17 cellular contexts compared by ENCODE assay signal in the genomic region with DNA sequence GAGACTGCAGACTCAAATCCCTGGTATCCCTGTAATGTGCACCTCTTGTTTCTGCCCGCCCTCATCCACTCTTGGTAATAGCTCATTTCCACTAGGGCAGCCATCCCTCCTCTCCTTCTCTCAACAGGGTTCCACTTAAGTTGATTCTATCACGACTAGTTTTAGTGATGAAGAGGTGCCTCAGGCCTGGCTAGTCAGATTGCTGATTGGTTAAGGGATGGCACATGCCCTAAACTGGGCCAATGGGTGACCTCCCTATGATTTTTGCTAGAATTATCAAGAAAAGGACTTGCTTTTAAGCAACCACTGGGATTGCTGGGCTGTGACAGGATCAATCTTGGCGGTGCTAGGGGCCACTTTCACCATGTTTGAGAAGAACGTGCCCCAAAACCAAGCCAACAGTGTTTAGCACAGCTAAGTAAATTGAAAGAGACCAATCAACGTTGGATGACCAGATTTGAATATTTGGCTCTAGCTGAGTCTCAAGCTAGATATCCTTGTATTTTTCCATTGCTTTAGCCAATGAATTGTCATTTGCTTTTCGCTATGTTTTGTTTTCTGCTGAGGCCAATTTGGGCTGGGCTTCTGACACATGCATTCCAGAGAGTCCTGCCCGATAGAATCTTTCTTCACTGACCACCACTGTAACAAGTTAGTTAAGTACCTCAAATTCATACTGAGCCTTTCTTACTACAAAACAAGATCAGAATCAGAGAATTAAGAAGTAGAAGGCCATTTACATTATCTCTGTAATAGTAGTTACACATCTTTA.
A peak's percentile ranks its signal among the peaks of the same experiment; 100 is the strongest.
DNase-seq lines count a peak whose midpoint lies in the region; ATAC-seq and TF ChIP-seq lines count a peak whose summit lies in the region.
"Had no signal": no experiment of that assay in that cellular context is flagged by ENCODE, and none has a peak within 500 bp of the region (broad histone marks: within the 10 kb centered on the region; RNA-seq: fewer than 3 reads in every experiment).

No MANE protein-coding gene starts in this region.

- no peak overlapping the region for H4K5ac ChIP-seq in mesendoderm (ENCODE audit: low read length)

- H3K9me3 Mint-ChIP-seq in endodermal cell = no peaks in the 10 kb centered on the region
- H3K9me3 Mint-ChIP-seq: activated naive CD4-positive, alpha-beta T cell treated with anti-CD3 and anti-CD28 coated beads for 36 hours; neural crest cell had no signal

- H3K36me3 ChIP-seq in endodermal cell (ENCODE audit: control insufficient read depth, insufficient read depth, low read length) (no peaks in the 10 kb centered on the region), mesendoderm (ENCODE audit: control insufficient read depth, insufficient read depth, low read length) (no peaks in the 10 kb centered on the region)
- H3K36me3 ChIP-seq: gastrocnemius medialis, WERI-Rb-1 had no signal

- 73 to 80% methylated on average over 7 of the region's 7 CpGs for WGBS in endodermal cell (ENCODE audit: insufficient coverage in 1 of 2, insufficient read length in 1 of 2), 2 experiments
- WGBS in mesendoderm (ENCODE audit: extremely low coverage, insufficient coverage, low lambda C conversion rate) = no CpG with 5 or more reads among the region's 7 CpGs

- no peak overlapping the region for H2BK120ac ChIP-seq in mesendoderm (ENCODE audit: low read depth, low read length)

- H3K79me1 ChIP-seq in mesendoderm (ENCODE audit: low read length) = no peaks in the 10 kb centered on the region

- no peak overlapping the region for H3K23ac ChIP-seq in mesendoderm (ENCODE audit: low read length)

- H3K56ac ChIP-seq in mesendoderm (ENCODE audit: low read length) = peak overlapping the region; percentile 28

- H3K27me3 Mint-ChIP-seq in endodermal cell (ENCODE audit: insufficient read depth) = no peaks in the 10 kb centered on the region

- no peaks in the 10 kb centered on the region for H3K36me3 Mint-ChIP-seq in endodermal cell (ENCODE audit: low read depth)

- H3K27ac ChIP-seq in endodermal cell (ENCODE audit: low read depth, low read length) (no peak overlapping the region), mesendoderm (ENCODE audit: low read depth, low read length) (no peak overlapping the region)
- H3K27ac ChIP-seq: gastrocnemius medialis, SK-N-MC, WERI-Rb-1 had no signal

- H2AK5ac ChIP-seq in mesendoderm (ENCODE audit: low read length) = no peak overlapping the region

- H3K27ac Mint-ChIP-seq in endodermal cell = no peak overlapping the region
- H3K27ac Mint-ChIP-seq: activated naive CD4-positive, alpha-beta T cell treated with anti-CD3 and anti-CD28 coated beads for 36 hours had no signal

- H3K4me1 ChIP-seq in endodermal cell (ENCODE audit: control insufficient read depth, insufficient read depth, low read length) = peaks cover 10% of the 10 kb centered on the region
- peaks cover 16% of the 10 kb centered on the region for H3K4me1 ChIP-seq in mesendoderm (ENCODE audit: control insufficient read depth, low read depth, low read length)

- H3K27me3 ChIP-seq in endodermal cell (ENCODE audit: control insufficient read depth, insufficient read depth, low read length, poor library complexity, severe bottlenecking) = no peaks in the 10 kb centered on the region
- H3K27me3 ChIP-seq in mesendoderm (ENCODE audit: insufficient read depth, low read length, poor library complexity) = no peaks in the 10 kb centered on the region
- H3K27me3 ChIP-seq: gastrocnemius medialis had no signal

- ATAC-seq in HG03045 (IDR thresholded peaks at IDR 0.05; ENCODE audit: unreplicated experiment) (no peak), GM21381 (IDR thresholded peaks at IDR 0.05; ENCODE audit: unreplicated experiment) (no peak)
- ATAC-seq: gastrocnemius medialis had no signal

- H3K4me1 Mint-ChIP-seq in endodermal cell = peaks cover 33% of the 10 kb centered on the region

- H2BK15ac ChIP-seq in mesendoderm (replicated peaks; ENCODE audit: low read depth) = no peak overlapping the region

- no peak overlapping the region for H4K8ac ChIP-seq in mesendoderm (ENCODE audit: low read depth, low read length)

- H3K9me3 ChIP-seq in endodermal cell (ENCODE audit: control insufficient read depth, low read length) = no peaks in the 10 kb centered on the region
- H3K9me3 ChIP-seq: gastrocnemius medialis had no signal

- H3K4me3 ChIP-seq in endodermal cell (ENCODE audit: low read length) = no peak overlapping the region
- H3K4me3 ChIP-seq in mesendoderm (ENCODE audit: low read length) = no peak overlapping the region
- H3K4me3 ChIP-seq: gastrocnemius medialis, SK-N-MC had no signal

- H3K79me2 ChIP-seq in mesendoderm (ENCODE audit: control insufficient read depth, insufficient read depth, low read length) = no peaks in the 10 kb centered on the region

- no peak overlapping the region for H3K4me2 ChIP-seq in mesendoderm (ENCODE audit: low read length)

- peak; percentile 77 for DNase-seq in AG08396 (ENCODE audit: low spot score)
- peak; percentile 34 for DNase-seq in M059J (ENCODE audit: low read depth)
- peak; percentile 26 for DNase-seq in endodermal cell
- DNase-seq in mesendoderm = peak; percentile 68
- no peak for DNase-seq in cerebellar nuclear complex (lab: John Stamatoyannopoulos, UW)
- DNase-seq in middle frontal gyrus (ENCODE audit: extremely low spot score, low spot score) = no peak
- DNase-seq: activated naive CD4-positive, alpha-beta T cell treated with anti-CD3 and anti-CD28 coated beads for 36 hours; cortex of kidney; DMS79 treated with DMSO at 0.1 percent for 48 hours; gastrocnemius medialis; Karpas-422; NCI-H2029 treated with DMSO at 0.1 percent for 48 hours; WERI-Rb-1 had no signal

- TF ChIP-seq CTCF in endodermal cell (conservative IDR thresholded peaks at IDR 0.05) = no peak

- H3K18ac ChIP-seq in mesendoderm (ENCODE audit: low read length) = peak overlapping the region; percentile 40

- no peak overlapping the region for H3K4me3 Mint-ChIP-seq in endodermal cell
- H3K4me3 Mint-ChIP-seq: activated naive CD4-positive, alpha-beta T cell treated with anti-CD3 and anti-CD28 coated beads for 36 hours; neural crest cell had no signal

- no peak overlapping the region for H2BK5ac ChIP-seq in mesendoderm (ENCODE audit: low read length)

- no peak overlapping the region for H3K4ac ChIP-seq in mesendoderm (ENCODE audit: low read depth, low read length)

- H3K9ac ChIP-seq in endodermal cell (ENCODE audit: extremely low read depth, low read length, poor library complexity, severe bottlenecking) (no peak overlapping the region), mesendoderm (ENCODE audit: low read length) (no peak overlapping the region)

Comparison
In these comparisons a context has a peak if more than half of its experiments do, and no peak if none do; other contexts are left out.
1. DNase-seq: peak in AG08396 (single experiment), M059J (single experiment), endodermal cell (single experiment) and mesendoderm (single experiment); none in cerebellar nuclear complex (0 of 2) and middle frontal gyrus (single experiment).